Comparison of ENCODE assay signal across 8 cellular contexts in the genomic region with DNA sequence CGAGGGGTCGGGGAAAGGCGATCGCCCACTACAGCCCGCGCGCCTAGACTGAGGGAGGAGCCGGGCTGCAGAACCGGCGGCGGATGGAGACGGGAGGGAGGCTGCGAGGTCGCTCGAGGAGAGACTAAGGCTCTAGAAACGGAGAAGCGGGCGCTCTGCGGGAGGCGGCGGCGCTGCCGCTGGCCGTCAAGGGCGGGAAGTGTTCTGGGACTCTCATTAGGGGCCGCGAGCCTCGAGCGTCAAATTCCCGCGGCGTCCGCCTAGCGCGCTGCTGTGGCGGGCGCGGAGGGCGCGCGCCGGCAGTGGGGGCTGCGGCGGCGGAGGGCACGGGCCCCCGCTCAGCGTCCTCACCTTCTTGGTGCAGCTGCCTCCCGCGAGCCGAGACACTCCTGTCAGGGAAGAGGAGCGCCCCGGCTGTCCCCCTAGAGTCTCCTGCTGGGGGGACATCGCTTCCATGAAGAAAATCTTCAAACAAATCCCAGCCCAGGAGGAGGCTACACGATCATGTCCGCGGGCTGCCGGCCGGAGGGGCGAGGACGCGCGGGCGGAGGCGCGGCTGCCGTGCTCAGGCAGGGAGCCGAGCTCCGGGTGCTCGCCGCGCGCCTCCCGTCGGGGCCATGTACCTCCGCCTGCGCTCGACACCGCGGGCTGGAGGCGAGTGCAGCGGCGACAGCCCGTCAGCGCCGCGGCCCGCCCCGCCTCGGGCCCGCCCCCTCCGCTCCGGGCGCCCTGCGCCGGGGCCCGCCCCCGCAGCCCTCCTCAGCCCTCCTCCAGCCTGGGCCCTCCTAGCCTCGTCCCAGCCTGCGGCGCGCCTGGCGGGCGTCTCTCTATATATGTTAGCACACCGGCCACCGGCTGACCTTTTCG. TPM values are rescaled to one million over a fixed set of nuclear protein-coding genes. Genes with fewer than 3 reads are reported as not detected.
DNase-seq lines count a peak whose midpoint lies in the region; ATAC-seq and TF ChIP-seq lines count a peak whose summit lies in the region.

Gene ARHGAP20 (minus strand): TSS at position 662 of the 867 bp plus-strand sequence. CDS start 206 bp downstream, at position 456.

- H3K9me3 Mint-ChIP-seq in activated T-helper 1 cell treated with anti-CD3 and anti-CD28 coated beads, Interleukin-12 subunit alpha, Interleukin-12 subunit beta, Interleukin-2, Interleukin-4 antibody, amounts not matched to agents 30 ng/mL and 10 ng/mL and 1 ng/mL, durations not matched to agents 14 hours and 24 hours and 36 hours: no peaks in the 10 kb centered on the region
- H3K9me3 Mint-ChIP-seq in neural crest cell: no peaks in the 10 kb centered on the region

- H3K27ac ChIP-seq in upper lobe of right lung: peak within 1 kb of the TSS; percentile 73

- peaks cover 2% of the 10 kb centered on the region for H3K36me3 Mint-ChIP-seq in activated T-helper 1 cell treated with anti-CD3 and anti-CD28 coated beads, Interleukin-12 subunit alpha, Interleukin-12 subunit beta, Interleukin-2, Interleukin-4 antibody, amounts not matched to agents 30 ng/mL and 10 ng/mL and 1 ng/mL, durations not matched to agents 14 hours and 24 hours and 36 hours (ENCODE audit: low read depth)
- H3K36me3 Mint-ChIP-seq in neural crest cell (ENCODE audit: low read depth): no peaks in the 10 kb centered on the region

- H3K27me3 ChIP-seq in BE2C (peaks cover 54% of the 10 kb centered on the region), upper lobe of right lung (no peaks in the 10 kb centered on the region)

- peak; percentile 77 for ATAC-seq in HG03175 (IDR thresholded peaks at IDR 0.05; ENCODE audit: unreplicated experiment)
- peak; percentile 97 for ATAC-seq in upper lobe of right lung

- H3K4me1 ChIP-seq in BE2C: no peaks in the 10 kb centered on the region
- no peaks in the 10 kb centered on the region for H3K4me1 ChIP-seq in upper lobe of right lung

- TF ChIP-seq CTCF in BE2C (IDR thresholded peaks at IDR 0.05; ENCODE audit: low read depth, low read length) (no peak), neural crest cell (conservative IDR thresholded peaks at IDR 0.05) (peak; percentile 23), upper lobe of right lung (IDR thresholded peaks at IDR 0.05) (peak; percentile 2)

- no peaks in the 10 kb centered on the region for H3K36me3 ChIP-seq in BE2C
- H3K36me3 ChIP-seq in upper lobe of right lung: no peaks in the 10 kb centered on the region

- peaks cover 13% of the 10 kb centered on the region for H3K4me1 Mint-ChIP-seq in activated T-helper 1 cell treated with anti-CD3 and anti-CD28 coated beads, Interleukin-12 subunit alpha, Interleukin-12 subunit beta, Interleukin-2, Interleukin-4 antibody, amounts not matched to agents 30 ng/mL and 10 ng/mL and 1 ng/mL, durations not matched to agents 14 hours and 24 hours and 36 hours (ENCODE audit: low read depth)
- peaks cover 14% of the 10 kb centered on the region for H3K4me1 Mint-ChIP-seq in neural crest cell

- no peaks in the 10 kb centered on the region for H3K9me3 ChIP-seq in BE2C
- H3K9me3 ChIP-seq in upper lobe of right lung: no peaks in the 10 kb centered on the region

- no peak within 1 kb of the TSS for H3K27ac Mint-ChIP-seq in activated T-helper 1 cell treated with anti-CD3 and anti-CD28 coated beads, Interleukin-12 subunit alpha, Interleukin-12 subunit beta, Interleukin-2, Interleukin-4 antibody, amounts not matched to agents 30 ng/mL and 10 ng/mL and 1 ng/mL, durations not matched to agents 14 hours and 24 hours and 36 hours
- H3K27ac Mint-ChIP-seq in neural crest cell (ENCODE audit: unreplicated experiment): no peak within 1 kb of the TSS

- DNase-seq in BE2C (peak; percentile 60), GM19238 (ENCODE audit: insufficient read length, low spot score) (peak; percentile 62), NCI-H526 treated with DMSO at 0.1 percent for 48 hours (lab: John Stamatoyannopoulos, UW) (peak; percentile 91), globus pallidus (ENCODE audit: low spot score) (peak; percentile 43), neural crest cell (ENCODE audit: low read depth, low spot score) (peak; percentile 48), upper lobe of right lung (peak; percentile 91)
- DNase-seq in activated T-helper 1 cell treated with anti-CD3 and anti-CD28 coated beads, Interleukin-12 subunit alpha, Interleukin-12 subunit beta, Interleukin-2, Interleukin-4 antibody, amounts not matched to agents 30 ng/mL and 10 ng/mL and 1 ng/mL, durations not matched to agents 14 hours and 24 hours and 36 hours (ENCODE audit: low spot score): peak; percentile 29

- peak within 1 kb of the TSS; percentile 21 for H3K4me3 ChIP-seq in BE2C (ENCODE audit: low read depth, low read length)
- peak within 1 kb of the TSS; percentile 77 for H3K4me3 ChIP-seq in upper lobe of right lung

- H3K27me3 Mint-ChIP-seq in activated T-helper 1 cell treated with anti-CD3 and anti-CD28 coated beads, Interleukin-12 subunit alpha, Interleukin-12 subunit beta, Interleukin-2, Interleukin-4 antibody, amounts not matched to agents 30 ng/mL and 10 ng/mL and 1 ng/mL, durations not matched to agents 14 hours and 24 hours and 36 hours (ENCODE audit: insufficient read depth): peaks cover 57% of the 10 kb centered on the region
- H3K27me3 Mint-ChIP-seq in neural crest cell (ENCODE audit: low read depth): peaks cover 48% of the 10 kb centered on the region

- peak within 1 kb of the TSS; percentile 46 for H3K4me3 Mint-ChIP-seq in activated T-helper 1 cell treated with anti-CD3 and anti-CD28 coated beads, Interleukin-12 subunit alpha, Interleukin-12 subunit beta, Interleukin-2, Interleukin-4 antibody, amounts not matched to agents 30 ng/mL and 10 ng/mL and 1 ng/mL, durations not matched to agents 14 hours and 24 hours and 36 hours
- H3K4me3 Mint-ChIP-seq in neural crest cell: peak within 1 kb of the TSS; percentile 82

- intact Hi-C loops in activated T-helper 1 cell treated with anti-CD3 and anti-CD28 coated beads, Interleukin-12 subunit alpha, Interleukin-12 subunit beta, Interleukin-2, Interleukin-4 antibody, amounts not matched to agents 30 ng/mL and 10 ng/mL and 1 ng/mL, durations not matched to agents 14 hours and 24 hours and 36 hours (cut with micrococcal nuclease): loop anchor here (5.0 kb wide), 2 partner anchors 260 to 520 kb away; no protein-coding TSS in a partner anchor
- intact Hi-C loops in upper lobe of right lung (cut with DNase I): no loop called here

RNA-seq across cellular contexts. Expression of gene ARHGAP20, which starts in this region (rescaled TPM):
- polyA plus RNA-seq in BE2C (2012; ENCODE audit: insufficient read depth, insufficient read length, low read depth): not detected
- not detected in 2 replicates for total RNA-seq in activated T-helper 1 cell treated with anti-CD3 and anti-CD28 coated beads, Interleukin-12 subunit alpha, Interleukin-12 subunit beta, Interleukin-2, Interleukin-4 antibody, amounts not matched to agents 30 ng/mL and 10 ng/mL and 1 ng/mL, durations not matched to agents 14 hours and 24 hours and 36 hours
- total RNA-seq in neural crest cell (0.20 and 0.23 TPM in 2 replicates), upper lobe of right lung (6.6 TPM)

Comparison
In these comparisons a context has a peak if more than half of its experiments do, and no peak if none do; other contexts are left out.
1. Peak in every context shown above with its lines: DNase-seq, ATAC-seq, H3K4me3 ChIP-seq and H3K27ac ChIP-seq.
2. Peak in DNase-seq in activated T-helper 1 cell treated with anti-CD3 and anti-CD28 coated beads, Interleukin-12 subunit alpha, Interleukin-12 subunit beta, Interleukin-2, Interleukin-4 antibody, amounts not matched to agents 30 ng/mL and 10 ng/mL and 1 ng/mL, durations not matched to agents 14 hours and 24 hours and 36 hours; RNA of the gene not detected or under 1 TPM.
3. Peak in DNase-seq in neural crest cell; RNA of the gene not detected or under 1 TPM.
4. DNase-seq: peak in every context shown above with its lines; median percentile 91 in NCI-H526 treated with DMSO at 0.1 percent for 48 hours; 91 in upper lobe of right lung; 62 in GM19238; 60 in BE2C; 48 in neural crest cell; 43 in globus pallidus; 29 in activated T-helper 1 cell treated with anti-CD3 and anti-CD28 coated beads, Interleukin-12 subunit alpha, Interleukin-12 subunit beta, Interleukin-2, Interleukin-4 antibody, amounts not matched to agents 30 ng/mL and 10 ng/mL and 1 ng/mL, durations not matched to agents 14 hours and 24 hours and 36 hours.